16 cellular contexts compared by ENCODE assay signal in the genomic region with DNA sequence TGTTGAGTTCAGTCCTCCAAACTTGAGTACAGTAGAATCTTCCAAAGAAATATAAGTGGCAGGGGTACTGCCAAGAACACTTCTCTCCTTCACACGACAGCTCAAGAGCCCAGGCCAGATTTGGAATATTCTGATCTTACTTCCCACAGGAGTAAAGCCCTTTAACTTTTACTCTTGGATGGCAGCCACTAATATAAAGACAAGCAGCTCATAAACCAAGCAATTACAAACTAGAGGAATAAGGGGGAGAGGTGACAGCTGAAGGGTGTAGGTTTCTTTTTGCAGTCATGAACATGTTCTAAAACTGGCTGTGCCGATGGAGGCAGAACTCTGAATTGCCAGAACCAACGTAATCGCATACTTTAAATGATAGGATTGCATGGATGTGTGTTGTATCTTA.
A peak's percentile ranks its signal among the peaks of the same experiment; 100 is the strongest.
DNase-seq lines count a peak whose midpoint lies in the region; ATAC-seq and TF ChIP-seq lines count a peak whose summit lies in the region.
"Had no signal": no experiment of that assay in that cellular context is flagged by ENCODE, and none has a peak within 500 bp of the region (broad histone marks: within the 10 kb centered on the region; RNA-seq: fewer than 3 reads in every experiment).

No MANE protein-coding gene starts in this region.

- DNase-seq in LNCaP clone FGC (ENCODE audit: low read depth) (peak; percentile 23), fibroblast of the aortic adventitia (ENCODE audit: low read depth) (peak; percentile 39), mucosa of descending colon (no peak), thoracic aorta (ENCODE audit: low spot score) (no peak), hepatic stellate cell (ENCODE audit: low spot score) (no peak)
- DNase-seq in CD4-positive, alpha-beta T cell = no peak
- DNase-seq in activated T-cell treated with anti-CD3 and anti-CD28 coated beads, Interleukin-2, amount 50 U/mL, for 1 hour = no peak
- DNase-seq: activated CD4-positive, alpha-beta T cell treated with anti-CD3 and anti-CD28 coated beads, Interleukin-2, amount 10 ng/mL, durations not matched to agents 24 days and 14 days; activated naive CD8-positive, alpha-beta T cell treated with anti-CD3 and anti-CD28 coated beads, Interleukin-2, amount 10 ng/mL, durations not matched to agents 7 days and 5 days; HFFc6; MV-4-11; naive thymus-derived CD4-positive, alpha-beta T cell; PC-9; stimulated activated CD4-positive, alpha-beta T cell treated with anti-CD3 and anti-CD28 coated beads, Interleukin-1b, Interleukin-23, amount 100 ng/mL, for 48 hours had no signal

- H3K4me3 ChIP-seq in LNCaP clone FGC (ENCODE audit: low read depth, low read length) (no peak overlapping the region), fibroblast of the aortic adventitia (ENCODE audit: low read depth, low read length) (no peak overlapping the region), mucosa of descending colon (no peak overlapping the region), thoracic aorta (peak overlapping the region; percentile 20)
- H3K4me3 ChIP-seq: breast epithelium, PC-9 had no signal

- TF ChIP-seq CTCF in LNCaP clone FGC (IDR thresholded peaks at IDR 0.05; ENCODE audit: control insufficient read depth, extremely low read depth, insufficient read depth) = no peak
- no peak for TF ChIP-seq CTCF in fibroblast of the aortic adventitia (IDR thresholded peaks at IDR 0.05; ENCODE audit: insufficient read depth, low read length)
- TF ChIP-seq CTCF in mucosa of descending colon (IDR thresholded peaks at IDR 0.05) = no peak
- no peak for TF ChIP-seq CTCF in thoracic aorta (IDR thresholded peaks at IDR 0.05)
- no peak for TF ChIP-seq CTCF in CD4-positive, alpha-beta T cell (IDR thresholded peaks at IDR 0.05)

- H3K9me3 ChIP-seq in mucosa of descending colon = no peaks in the 10 kb centered on the region
- H3K9me3 ChIP-seq in thoracic aorta = no peaks in the 10 kb centered on the region
- H3K9me3 ChIP-seq in CD4-positive, alpha-beta T cell (ENCODE audit: control insufficient read depth, low read length) = no peaks in the 10 kb centered on the region
- H3K9me3 ChIP-seq: breast epithelium had no signal

- peaks cover 49% of the 10 kb centered on the region for H3K36me3 Mint-ChIP-seq in CD4-positive, alpha-beta T cell (ENCODE audit: low read depth)

- H3K27ac Mint-ChIP-seq in CD4-positive, alpha-beta T cell = no peak overlapping the region
- H3K27ac Mint-ChIP-seq: activated CD4-positive, alpha-beta T cell treated with anti-CD3 and anti-CD28 coated beads, Interleukin-2, amount 10 ng/mL, durations not matched to agents 24 days and 14 days; activated naive CD8-positive, alpha-beta T cell treated with anti-CD3 and anti-CD28 coated beads, Interleukin-2, amount 10 ng/mL, durations not matched to agents 7 days and 5 days; HFFc6 had no signal

- H3K4me1 ChIP-seq in mucosa of descending colon (ENCODE audit: low read depth) (peaks cover 3% of the 10 kb centered on the region), thoracic aorta (ENCODE audit: control insufficient read depth in 1 of 2, low read depth in 2 of 2) (peaks cover 17 to 43% of the 10 kb centered on the region in 2 donors)
- H3K4me1 ChIP-seq: breast epithelium had no signal

- POLR2A ChIA-PET in CD4-positive, alpha-beta T cell (lab: Charles Lee) = no interaction called here

- H3K4me1 Mint-ChIP-seq in CD4-positive, alpha-beta T cell (ENCODE audit: low read depth) = no peaks in the 10 kb centered on the region

- H3K27me3 Mint-ChIP-seq in CD4-positive, alpha-beta T cell = no peaks in the 10 kb centered on the region
- H3K27me3 Mint-ChIP-seq: activated CD4-positive, alpha-beta T cell treated with anti-CD3 and anti-CD28 coated beads, Interleukin-2, amount 10 ng/mL, durations not matched to agents 24 days and 14 days; activated naive CD8-positive, alpha-beta T cell treated with anti-CD3 and anti-CD28 coated beads, Interleukin-2, amount 10 ng/mL, durations not matched to agents 7 days and 5 days; naive thymus-derived CD4-positive, alpha-beta T cell had no signal

- H3K27me3 ChIP-seq in thoracic aorta (replicated peaks; ENCODE audit: insufficient read depth) = no peaks in the 10 kb centered on the region
- H3K27me3 ChIP-seq in CD4-positive, alpha-beta T cell (ENCODE audit: control insufficient read depth, insufficient read depth, low read length) = no peaks in the 10 kb centered on the region
- H3K27me3 ChIP-seq: breast epithelium had no signal

- H3K4me3 Mint-ChIP-seq in CD4-positive, alpha-beta T cell = no peak overlapping the region
- H3K4me3 Mint-ChIP-seq: activated CD4-positive, alpha-beta T cell treated with anti-CD3 and anti-CD28 coated beads, Interleukin-2, amount 10 ng/mL, durations not matched to agents 24 days and 14 days; activated naive CD8-positive, alpha-beta T cell treated with anti-CD3 and anti-CD28 coated beads, Interleukin-2, amount 10 ng/mL, durations not matched to agents 7 days and 5 days; HFFc6; naive thymus-derived CD4-positive, alpha-beta T cell had no signal

- CTCF ChIA-PET in CD4-positive, alpha-beta T cell (lab: Charles Lee) = no interaction called here

- peak overlapping the region; percentile 35 to 51 for H3K27ac ChIP-seq in thoracic aorta
- H3K27ac ChIP-seq in CD4-positive, alpha-beta T cell (ENCODE audit: low read depth, low read length) = no peak overlapping the region
- H3K27ac ChIP-seq: breast epithelium, PC-9 had no signal

- H3K9me3 Mint-ChIP-seq in CD4-positive, alpha-beta T cell = no peaks in the 10 kb centered on the region
- H3K9me3 Mint-ChIP-seq: activated CD4-positive, alpha-beta T cell treated with anti-CD3 and anti-CD28 coated beads, Interleukin-2, amount 10 ng/mL, durations not matched to agents 24 days and 14 days; activated naive CD8-positive, alpha-beta T cell treated with anti-CD3 and anti-CD28 coated beads, Interleukin-2, amount 10 ng/mL, durations not matched to agents 7 days and 5 days; HFFc6; naive thymus-derived CD4-positive, alpha-beta T cell had no signal

- no peaks in the 10 kb centered on the region for H3K36me3 ChIP-seq in mucosa of descending colon (ENCODE audit: low read depth)
- peaks cover 11% of the 10 kb centered on the region for H3K36me3 ChIP-seq in thoracic aorta
- H3K36me3 ChIP-seq: breast epithelium had no signal

- ATAC-seq in mucosa of descending colon (peak; percentile 79), thoracic aorta (ENCODE audit: insufficient number of reproducible peaks, low FRiP score, low read depth) (no peak), GM21717 (IDR thresholded peaks at IDR 0.05; ENCODE audit: unreplicated experiment) (no peak)
- ATAC-seq in CD4-positive, alpha-beta T cell (ENCODE audit: poor library complexity) = no peak
- ATAC-seq: naive thymus-derived CD4-positive, alpha-beta T cell had no signal

- intact Hi-C loops in mucosa of descending colon (cut with DNase I, micrococcal nuclease) = no loop called here
- intact Hi-C loops in CD4-positive, alpha-beta T cell (cut with DNase I, micrococcal nuclease) = no loop called here

Comparison
In these comparisons a context has a peak if more than half of its experiments do, and no peak if none do; other contexts are left out.
1. DNase-seq: peak in LNCaP clone FGC (single experiment) and fibroblast of the aortic adventitia (single experiment); none in mucosa of descending colon (0 of 3), thoracic aorta (single experiment), CD4-positive, alpha-beta T cell (0 of 10), activated T-cell treated with anti-CD3 and anti-CD28 coated beads, Interleukin-2, amount 50 U/mL, for 1 hour (single experiment) and hepatic stellate cell (single experiment).